ENCODE assay signal across 9 cellular contexts in genomic region chr10:119190353-119190752, GRCh38. TPM values are rescaled to one million over a fixed set of nuclear protein-coding genes. Genes with fewer than 3 reads are reported as not detected.
DNase-seq lines count a peak whose midpoint lies in the region; ATAC-seq and TF ChIP-seq lines count a peak whose summit lies in the region.
"Had no signal": no experiment of that assay in that cellular context is flagged by ENCODE, and none has a peak within 500 bp of the region (broad histone marks: within the 10 kb centered on the region; RNA-seq: fewer than 3 reads in every experiment).

No MANE protein-coding gene starts in this region.

- H3K4me3 ChIP-seq in Loucy (ENCODE audit: low read length, poor library complexity, severe bottlenecking) (peak overlapping the region; percentile 41), GM23338 (no peak overlapping the region)

- H3K27me3 ChIP-seq in Loucy (ENCODE audit: insufficient read depth, low read length, poor library complexity, severe bottlenecking) (no peaks in the 10 kb centered on the region), GM23338 (ENCODE audit: insufficient read depth) (no peaks in the 10 kb centered on the region)

- no peak overlapping the region for H2AFZ ChIP-seq in Loucy (ENCODE audit: low read length)
- no peak overlapping the region for H2AFZ ChIP-seq in GM23338

- no peaks in the 10 kb centered on the region for H3K9me3 ChIP-seq in Loucy (ENCODE audit: insufficient read depth, low read depth, low read length)

- H3K9me2 ChIP-seq in Loucy (replicated peaks; ENCODE audit: low read depth, low read length) (no peaks in the 10 kb centered on the region), GM23338 (ENCODE audit: insufficient read depth) (no peaks in the 10 kb centered on the region)

- H4K20me1 ChIP-seq in Loucy (ENCODE audit: insufficient read depth, low read length, poor library complexity, severe bottlenecking) = no peaks in the 10 kb centered on the region
- no peaks in the 10 kb centered on the region for H4K20me1 ChIP-seq in GM23338 (replicated peaks; ENCODE audit: insufficient read depth)

- H3K36me3 ChIP-seq in Loucy (ENCODE audit: insufficient read depth, low read length) (no peaks in the 10 kb centered on the region), GM23338 (ENCODE audit: insufficient read depth) (no peaks in the 10 kb centered on the region)

- H3K9ac ChIP-seq in Loucy (ENCODE audit: low read depth, low read length, poor library complexity, severe bottlenecking) = peak overlapping the region; percentile 54

- no peaks in the 10 kb centered on the region for H3K36me3 Mint-ChIP-seq in GM23338 (ENCODE audit: low read depth)

- peaks cover 4% of the 10 kb centered on the region for H3K27me3 Mint-ChIP-seq in GM23338 (ENCODE audit: insufficient read depth, low read depth, poor library complexity)
- H3K27me3 Mint-ChIP-seq: effector memory CD8-positive, alpha-beta T cell had no signal

- no peak for TF ChIP-seq CTCF in Loucy (conservative IDR thresholded peaks at IDR 0.05; ENCODE audit: low read length)
- no peak for TF ChIP-seq CTCF in GM23338 (conservative IDR thresholded peaks at IDR 0.05; ENCODE audit: low read depth in 2 of 2)

- H3K79me2 ChIP-seq in Loucy (ENCODE audit: insufficient read depth, low read length) (no peaks in the 10 kb centered on the region), GM23338 (replicated peaks; ENCODE audit: insufficient read depth) (no peaks in the 10 kb centered on the region)

- no peaks in the 10 kb centered on the region for H3F3A ChIP-seq in Loucy (ENCODE audit: low read depth)
- no peaks in the 10 kb centered on the region for H3F3A ChIP-seq in GM23338 (replicated peaks; ENCODE audit: low read depth)

- no peak overlapping the region for H3K27ac ChIP-seq in GM23338 (ENCODE audit: low read depth)

- H3K27ac Mint-ChIP-seq in GM23338 = no peak overlapping the region
- H3K27ac Mint-ChIP-seq: effector memory CD8-positive, alpha-beta T cell had no signal

- H3K9me3 Mint-ChIP-seq in GM23338 = no peaks in the 10 kb centered on the region
- H3K9me3 Mint-ChIP-seq: effector memory CD8-positive, alpha-beta T cell had no signal

- peak; percentile 97 for DNase-seq in EH (ENCODE audit: low read depth)
- DNase-seq in dedifferentiated amniotic fluid mesenchymal stem cell (ENCODE audit: extremely low spot score) = peak; percentile 90
- DNase-seq in non-pigmented ciliary epithelial cell (ENCODE audit: low read depth) = peak; percentile 99
- DNase-seq in GM23338 (ENCODE audit: low spot score) = no peak
- DNase-seq in activated naive CD4-positive, alpha-beta T cell treated with Interleukin-2 at 50 U/mL for 16 hours = no peak
- DNase-seq in NCI-H2227 (lab: John Stamatoyannopoulos, UW; ENCODE audit: unreplicated experiment) = no peak
- DNase-seq: effector memory CD8-positive, alpha-beta T cell had no signal

- H3K4me1 Mint-ChIP-seq in GM23338 = no peaks in the 10 kb centered on the region

- no peak overlapping the region for H3K4me3 Mint-ChIP-seq in GM23338
- H3K4me3 Mint-ChIP-seq: effector memory CD8-positive, alpha-beta T cell had no signal

- H3K4me1 ChIP-seq in Loucy (ENCODE audit: insufficient read depth, low read length, poor library complexity, severe bottlenecking) (peaks cover 39% of the 10 kb centered on the region), GM23338 (ENCODE audit: insufficient read depth) (no peaks in the 10 kb centered on the region)

- no peak for ATAC-seq in HG03045 (IDR thresholded peaks at IDR 0.05; ENCODE audit: unreplicated experiment)
- ATAC-seq in GM23338 = no peak

- peak overlapping the region; percentile 67 for H3K4me2 ChIP-seq in Loucy (ENCODE audit: low read depth, low read length, poor library complexity, severe bottlenecking)
- H3K4me2 ChIP-seq in GM23338 = no peak overlapping the region

TF ChIP-seq in GM23338, 12 proteins besides CTCF, POLR2A, EP300 and RAD21 (continues in another document):
- TF ChIP-seq ZNF331 (CRISPR knock-in tag; IDR thresholded peaks at IDR 0.05; ENCODE audit: low read depth) = no peak
- no peak for TF ChIP-seq EZH2phosphoT487 (IDR thresholded peaks at IDR 0.05; ENCODE audit: unreplicated experiment)
- TF ChIP-seq JUNB (IDR thresholded peaks at IDR 0.05; ENCODE audit: unreplicated experiment) = no peak
- no peak for TF ChIP-seq ZNF462 (CRISPR knock-in tag; IDR thresholded peaks at IDR 0.05)

RNA-seq across cellular contexts. Expression of gene PRDX3, which starts 11.7 kb away (rescaled TPM):
- 285 and 314 TPM in 2 replicates for total RNA-seq in GM23338 (2014; rRNA removed; shearing (Covaris generic))
- 262 and 275 TPM in 2 replicates for polyA plus RNA-seq in GM23338 (2016; fragmentation: Nextera tagmentation; extraction: Ambion mirVana)

RNA-seq across cellular contexts. Expression of gene GRK5, which starts 17.0 kb away (rescaled TPM):
- 0.74 and 2.0 TPM in 2 replicates for total RNA-seq in GM23338 (2014; rRNA removed; shearing (Covaris generic))
- 0.50 and 0.53 TPM in 2 replicates for polyA plus RNA-seq in GM23338 (2016; fragmentation: Nextera tagmentation; extraction: Ambion mirVana)

RNA-seq across cellular contexts. Expression of gene SFXN4, which starts 24.8 kb away (rescaled TPM):
- total RNA-seq in GM23338 (2014; rRNA removed; shearing (Covaris generic)) = 22.3 and 51.6 TPM in 2 replicates
- 18.6 and 20.1 TPM in 2 replicates for polyA plus RNA-seq in GM23338 (2016; fragmentation: Nextera tagmentation; extraction: Ambion mirVana)

Comparison
In these comparisons a context has a peak if more than half of its experiments do, and no peak if none do; other contexts are left out.
1. DNase-seq: peak in EH (single experiment), dedifferentiated amniotic fluid mesenchymal stem cell (single experiment) and non-pigmented ciliary epithelial cell (single experiment); none in GM23338 (single experiment), activated naive CD4-positive, alpha-beta T cell treated with Interleukin-2 at 50 U/mL for 16 hours (single experiment) and NCI-H2227 (single experiment).